5 cellular contexts compared by ENCODE assay signal in genomic region chr7:137926206-137926605, GRCh38.
DNase-seq lines count a peak whose midpoint lies in the region; ATAC-seq, FAIRE-seq and TF ChIP-seq lines count a peak whose summit lies in the region.
"Not testable (repeated sequence)": the region's sequence is repeated elsewhere in the genome, so short reads cannot be mapped to it uniquely, and the experiment has no call there.

No MANE protein-coding gene starts in this region.

- not testable (repeated sequence) for H3K4me3 ChIP-seq in K562; thyroid gland (replicated peaks in 1 of 3)

- CTCF ChIA-PET in K562 (lab: Yijun Ruan, JAX; ENCODE audit: low intra/inter-chr PET ratio): not testable (repeated sequence)

- not testable (repeated sequence) for TF ChIP-seq RAD21 in K562 (CRISPR knock-in tag; conservative IDR thresholded peaks at IDR 0.05 in 1 of 2, IDR thresholded peaks at IDR 0.05 in 1 of 2)

- POLR2A ChIA-PET in K562 (lab: Yijun Ruan, JAX): interaction anchor here (1.2 kb wide), 1 partner anchor 37 kb away, joined by 3 read pairs; no protein-coding TSS in a partner anchor

- not testable (repeated sequence) for H3K27me3 Mint-ChIP-seq in HFFc6 (ENCODE audit: insufficient read depth); chondrocyte (ENCODE audit: low read depth); glutamatergic neuron (ENCODE audit: unreplicated experiment)

- H3K4me1 Mint-ChIP-seq in HFFc6 (ENCODE audit: low read depth) (peaks cover 84% of the 10 kb centered on the region), chondrocyte (ENCODE audit: low read depth) (peaks cover 66% of the 10 kb centered on the region)
- H3K4me1 Mint-ChIP-seq in glutamatergic neuron (ENCODE audit: low read depth, unreplicated experiment): not testable (repeated sequence)

- not testable (repeated sequence) for TF ChIP-seq CTCF in HFFc6 (IDR thresholded peaks at IDR 0.05); K562 (IDR thresholded peaks at IDR 0.05 in 2 of 3, conservative IDR thresholded peaks at IDR 0.05 in 1 of 3; ENCODE audit: insufficient read depth in 2 of 3, low read depth in 1 of 3, low read length in 3 of 3); chondrocyte (IDR thresholded peaks at IDR 0.05); glutamatergic neuron (IDR thresholded peaks at IDR 0.05; ENCODE audit: partially characterized antibody, unreplicated experiment); thyroid gland (IDR thresholded peaks at IDR 0.05)

- H3K27ac Mint-ChIP-seq in HFFc6: peak overlapping the region; percentile 90; the same call in 1 of the 2 replicates
- H3K27ac Mint-ChIP-seq in chondrocyte (ENCODE audit: unreplicated experiment): peak overlapping the region; percentile 82
- H3K27ac Mint-ChIP-seq in glutamatergic neuron (ENCODE audit: unreplicated experiment): peak overlapping the region; percentile 50

- in situ Hi-C loops in K562 (cut with MboI): not testable (repeated sequence)

- H3K9me1 ChIP-seq in K562 (ENCODE audit: control insufficient read depth, insufficient read depth, low read length): not testable (repeated sequence)

- not testable (repeated sequence) for TF ChIP-seq POLR2A in K562 (conservative IDR thresholded peaks at IDR 0.05); thyroid gland (IDR thresholded peaks at IDR 0.05)

- DNase-seq in HFFc6; K562 (ENCODE audit: extremely low read depth in 1 of 4, low spot score in 3 of 4); chondrocyte (ENCODE audit: low spot score); glutamatergic neuron; thyroid gland: not testable (repeated sequence)

- not testable (repeated sequence) for BruUV-seq in K562 (replicated peaks; lab: Mats Ljungman, UMichigan)

- H3K79me2 ChIP-seq in K562 (ENCODE audit: control insufficient read depth, insufficient read depth, low read length): peaks cover 28% of the 10 kb centered on the region

- not testable (repeated sequence) for FAIRE-seq in K562 (lab: Jason Lieb, UNC)

- 97% methylated on average over 6 of the region's 6 CpGs for WGBS in K562 (ENCODE audit: insufficient coverage, low coverage, missing lambda C conversion rate)
- 90 to 98% methylated on average over 6 of the region's 6 CpGs for WGBS in thyroid gland, 2 donors

- not testable (repeated sequence) for H3K9ac ChIP-seq in K562 (ENCODE audit: insufficient read depth in 1 of 2, low read depth in 2 of 2, low read length in 2 of 2)

- not testable (repeated sequence) for H3K9me3 ChIP-seq in K562 (replicated peaks; ENCODE audit: control insufficient read depth, insufficient read depth, low read depth, low read length); thyroid gland

- H3K36me3 Mint-ChIP-seq in HFFc6 (ENCODE audit: low read depth) (peaks cover 70% of the 10 kb centered on the region), chondrocyte (ENCODE audit: low read depth) (peaks cover 40% of the 10 kb centered on the region)
- H3K36me3 Mint-ChIP-seq in glutamatergic neuron (ENCODE audit: unreplicated experiment): not testable (repeated sequence)

- ATAC-seq in K562: not testable (repeated sequence)

- H3K4me1 ChIP-seq in K562 (replicated peaks in 1 of 2; ENCODE audit: control insufficient read depth in 2 of 2, insufficient read depth in 2 of 2, low read length in 2 of 2): not testable (repeated sequence)
- peaks cover 17 to 29% of the 10 kb centered on the region in 2 donors for H3K4me1 ChIP-seq in thyroid gland

- H3K27ac ChIP-seq in K562 (ENCODE audit: extremely low read depth, low read depth, low read length): not testable (repeated sequence)
- H3K27ac ChIP-seq in thyroid gland: peak overlapping the region in 2 of 3 donors; percentile 37 to 60

- not testable (repeated sequence) for H3K4me2 ChIP-seq in K562 (ENCODE audit: insufficient read depth, low read length)

- H3K27me3 ChIP-seq in K562 (ENCODE audit: control insufficient read depth in 2 of 2, insufficient read depth in 2 of 2, low read length in 2 of 2); thyroid gland: not testable (repeated sequence)

- not testable (repeated sequence) for H2AFZ ChIP-seq in K562 (ENCODE audit: low read depth, low read length)

- H4K20me1 ChIP-seq in K562 (replicated peaks; ENCODE audit: control insufficient read depth, insufficient read depth, low read length): not testable (repeated sequence)

- TF ChIP-seq EP300 in K562 (IDR thresholded peaks at IDR 0.05; ENCODE audit: low read length): not testable (repeated sequence)

- H3K36me3 ChIP-seq in K562 (ENCODE audit: control insufficient read depth, insufficient read depth, low read length) (peaks cover 57% of the 10 kb centered on the region), thyroid gland (peaks cover 7 to 12% of the 10 kb centered on the region in 2 donors)

- H3K4me3 Mint-ChIP-seq in HFFc6; chondrocyte (ENCODE audit: unreplicated experiment); glutamatergic neuron (ENCODE audit: unreplicated experiment): not testable (repeated sequence)

- not testable (repeated sequence) for H3K9me3 Mint-ChIP-seq in HFFc6; chondrocyte (ENCODE audit: low read depth); glutamatergic neuron (ENCODE audit: unreplicated experiment)

- intact Hi-C loops in K562 (cut with micrococcal nuclease); thyroid gland (cut with DNase I): not testable (repeated sequence)

TF ChIP-seq in K562, 482 proteins besides CTCF, POLR2A, EP300 and RAD21:
- TF ChIP-seq ZNF146 (CRISPR knock-in tag; IDR thresholded peaks at IDR 0.05; ENCODE audit: unreplicated experiment) (peak; percentile 96), ZNF24 (IDR thresholded peaks at IDR 0.05) (peak; percentile 65)
